Comparison of ENCODE assay signal across 1 cellular context in genomic region chr6:150905769-150906168, GRCh38.
TF ChIP-seq lines count a peak whose summit lies in the region.

No MANE protein-coding gene starts in this region.

TF ChIP-seq in K562, 482 proteins besides CTCF, POLR2A, EP300 and RAD21 (continued from another document):
- TF ChIP-seq VEZF1 (CRISPR knock-in tag; IDR thresholded peaks at IDR 0.05), result no peak
- TF ChIP-seq ZBTB7A (IDR thresholded peaks at IDR 0.05; ENCODE audit: borderline replicate concordance, control insufficient read depth, low read depth, low read length), result no peak
- no peak for TF ChIP-seq MBD2 (IDR thresholded peaks at IDR 0.05; ENCODE audit: borderline replicate concordance, low read depth)
- TF ChIP-seq TAF9B (IDR thresholded peaks at IDR 0.05; ENCODE audit: partially characterized antibody), result no peak
- TF ChIP-seq NFE2 (IDR thresholded peaks at IDR 0.05; ENCODE audit: low read depth), result no peak
- TF ChIP-seq RERE (CRISPR knock-in tag; IDR thresholded peaks at IDR 0.05; ENCODE audit: borderline replicate concordance), result no peak
- no peak for TF ChIP-seq XRCC5 (IDR thresholded peaks at IDR 0.05; ENCODE audit: low read depth, low read length)
- TF ChIP-seq XRCC4 (IDR thresholded peaks at IDR 0.05; ENCODE audit: extremely low read depth, insufficient read depth, insufficient read length), result no peak
- no peak for TF ChIP-seq RBM17 (IDR thresholded peaks at IDR 0.05; ENCODE audit: borderline replicate concordance, low read depth, low read length)
- no peak for TF ChIP-seq FOXJ2 (tag; IDR thresholded peaks at IDR 0.05)
- TF ChIP-seq NFIX (CRISPR knock-in tag; IDR thresholded peaks at IDR 0.05; ENCODE audit: low read depth), result no peak
- TF ChIP-seq ZNF41 (CRISPR knock-in tag; conservative IDR thresholded peaks at IDR 0.05), result no peak
- no peak for TF ChIP-seq SMAD1 (IDR thresholded peaks at IDR 0.05; ENCODE audit: low read depth, low read length, partially characterized antibody)
- TF ChIP-seq BMI1 (IDR thresholded peaks at IDR 0.05; ENCODE audit: low read length), result no peak
- no peak for TF ChIP-seq FOXK2 (conservative IDR thresholded peaks at IDR 0.05 in 1 of 2, IDR thresholded peaks at IDR 0.05 in 1 of 2; ENCODE audit: low read depth in 2 of 2)
- TF ChIP-seq TRIM28 (IDR thresholded peaks at IDR 0.05), result no peak
- TF ChIP-seq E2F4 (CRISPR knock-in tag; IDR thresholded peaks at IDR 0.05; ENCODE audit: low read depth), result no peak
- TF ChIP-seq HINFP (tag; conservative IDR thresholded peaks at IDR 0.05; ENCODE audit: low read depth), result no peak
- no peak for TF ChIP-seq ELF1 (tag; IDR thresholded peaks at IDR 0.05)
- peak; percentile 13 to 86 (median 56) for TF ChIP-seq YY1 (IDR thresholded peaks at IDR 0.05; ENCODE audit: borderline replicate concordance in 1 of 3, control insufficient read depth in 1 of 3, extremely low read depth in 1 of 3, insufficient read depth in 3 of 3, insufficient read length in 1 of 3, insufficient replicate concordance in 2 of 3, low read depth in 1 of 3, low read length in 2 of 3)
- TF ChIP-seq ZBTB33 (CRISPR knock-in tag; IDR thresholded peaks at IDR 0.05), result peak; percentile 72
- TF ChIP-seq HNRNPUL1 (IDR thresholded peaks at IDR 0.05; ENCODE audit: low read length), result no peak
- no peak for TF ChIP-seq ZFP1 (CRISPR knock-in tag; IDR thresholded peaks at IDR 0.05)
- no peak for TF ChIP-seq MYBL2 (IDR thresholded peaks at IDR 0.05; ENCODE audit: low read depth)
- TF ChIP-seq MYBL2 (CRISPR knock-in tag; IDR thresholded peaks at IDR 0.05; ENCODE audit: borderline replicate concordance), result no peak
- TF ChIP-seq MAFF (IDR thresholded peaks at IDR 0.05; ENCODE audit: low read length), result no peak
- no peak for TF ChIP-seq CBX5 (IDR thresholded peaks at IDR 0.05; ENCODE audit: borderline replicate concordance, low read depth)
- no peak for TF ChIP-seq SMARCC2 (IDR thresholded peaks at IDR 0.05; ENCODE audit: low read depth)
- no peak for TF ChIP-seq SOX6 (IDR thresholded peaks at IDR 0.05)
- TF ChIP-seq CBX2 (IDR thresholded peaks at IDR 0.05; ENCODE audit: insufficient read depth, low read length, poor library complexity, severe bottlenecking), result no peak
- no peak for TF ChIP-seq CHD2 (IDR thresholded peaks at IDR 0.05; ENCODE audit: low read depth, low read length)
- TF ChIP-seq MEF2D (tag; conservative IDR thresholded peaks at IDR 0.05; ENCODE audit: low read depth), result no peak
- TF ChIP-seq ELK3 (CRISPR knock-in tag; IDR thresholded peaks at IDR 0.05), result no peak
- TF ChIP-seq ATF4 (CRISPR knock-in tag; IDR thresholded peaks at IDR 0.05), result no peak
- TF ChIP-seq CTBP1 (IDR thresholded peaks at IDR 0.05; ENCODE audit: borderline replicate concordance), result no peak
- TF ChIP-seq ZNF592 (IDR thresholded peaks at IDR 0.05), result peak; percentile 76; the same call in 1 of the 2 replicates
- TF ChIP-seq ZNF175 (CRISPR knock-in tag; IDR thresholded peaks at IDR 0.05; ENCODE audit: low read depth), result no peak
- TF ChIP-seq TCF15 (CRISPR knock-in tag; IDR thresholded peaks at IDR 0.05), result no peak
- TF ChIP-seq ZNF75A (CRISPR knock-in tag; IDR thresholded peaks at IDR 0.05), result no peak
- no peak for TF ChIP-seq IRF2 (CRISPR knock-in tag; IDR thresholded peaks at IDR 0.05)
